In the genomic region with DNA sequence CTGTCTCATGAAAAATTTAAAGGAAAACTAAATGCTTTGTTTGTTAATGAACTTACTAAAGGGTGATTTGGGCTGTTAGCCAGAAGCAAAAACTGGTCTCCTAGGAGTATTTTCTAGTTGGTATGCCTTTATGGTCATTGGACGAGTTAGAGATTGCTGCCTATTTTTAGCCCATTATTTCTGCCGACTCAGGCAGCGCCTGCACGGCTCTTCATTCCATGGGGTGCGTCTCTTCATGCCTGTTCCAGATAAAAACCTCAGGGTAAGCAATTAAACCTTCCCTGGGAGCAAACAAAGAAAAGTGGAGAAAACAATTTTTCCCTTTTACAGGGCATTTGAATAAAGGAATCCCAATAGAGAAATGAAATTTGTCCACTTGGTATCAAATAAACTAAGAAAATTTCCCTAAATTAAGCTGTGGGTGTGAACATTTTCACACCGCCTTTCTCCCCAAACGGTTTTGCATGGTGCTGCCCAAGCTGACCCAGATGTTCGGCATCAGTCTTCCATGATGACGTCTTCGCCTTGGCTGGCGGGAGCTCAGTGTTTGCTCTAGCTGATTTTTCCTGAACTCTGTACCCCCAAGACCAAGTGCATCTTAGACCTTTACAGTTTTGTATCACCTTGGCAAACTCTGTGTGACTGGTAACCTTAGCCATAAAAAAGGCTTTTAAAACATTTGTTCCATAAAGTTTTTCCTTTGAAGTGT, we compare ENCODE assay signal across 11 cellular contexts.
"Had no signal": no experiment of that assay in that cellular context is flagged by ENCODE, and none has a peak within 500 bp of the region (broad histone marks: within the 10 kb centered on the region; RNA-seq: fewer than 3 reads in every experiment).

No MANE protein-coding gene starts in this region.

- DNase-seq: activated CD4-positive, alpha-beta memory T cell treated with anti-CD3 and anti-CD28 coated beads for 36 hours; activated naive CD4-positive, alpha-beta T cell; activated T-cell treated with anti-CD3 and anti-CD28 coated beads, Interleukin-2, amount 50 U/mL, for 48 hours; aorta; foreskin keratinocyte; kidney; natural killer cell; nucleus accumbens; psoas muscle; stomach; T-cell had no signal

- ATAC-seq: foreskin keratinocyte, natural killer cell, psoas muscle, T-cell had no signal
